ENCODE assay signal across 1 cellular context in the genomic region with DNA sequence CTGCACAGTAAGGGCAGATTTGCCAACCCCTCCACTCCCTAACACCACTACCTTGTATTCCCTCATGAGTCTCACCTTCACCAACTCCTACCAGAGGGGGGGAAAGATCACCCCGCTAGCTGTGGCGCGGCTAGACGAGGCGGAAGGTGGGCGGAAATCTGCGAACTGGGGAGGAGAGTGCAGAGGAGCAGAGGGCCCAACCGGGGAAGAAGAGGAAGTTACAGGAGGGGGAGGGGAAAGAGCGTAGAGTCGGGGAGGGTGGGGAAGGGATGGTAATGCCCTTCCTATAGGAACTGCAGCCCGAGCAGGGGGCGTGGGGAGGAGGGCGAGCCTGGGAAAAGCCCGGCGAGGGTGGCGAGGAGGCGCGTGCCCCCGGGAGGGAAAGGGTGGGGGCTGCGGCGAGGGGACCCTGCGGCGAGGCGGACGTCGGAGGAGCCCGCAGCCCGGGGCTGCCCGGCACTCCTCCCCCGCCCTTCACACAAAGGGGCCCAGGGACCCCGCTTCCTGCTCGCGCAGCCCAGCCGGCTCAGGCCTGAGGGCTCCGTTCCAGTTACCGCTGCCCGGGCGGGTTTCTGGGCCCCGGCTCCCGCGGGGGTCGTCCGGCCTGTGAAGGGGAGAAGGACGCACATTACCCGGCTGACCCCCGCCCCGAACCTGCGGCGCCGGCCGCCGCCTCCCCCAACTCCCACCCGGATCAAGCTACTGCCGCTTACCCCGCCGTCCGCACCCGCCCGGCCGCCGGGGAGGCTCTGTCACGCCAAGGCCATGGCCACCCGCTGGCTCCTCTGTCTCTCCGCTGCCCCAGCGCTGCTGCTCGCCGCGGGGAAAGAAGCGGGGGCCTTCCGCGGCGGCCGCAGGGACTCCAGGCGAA.
TF ChIP-seq lines count a peak whose summit lies in the region.

No MANE protein-coding gene starts in this region.

TF ChIP-seq in HEK293, 187 proteins besides CTCF, POLR2A, EP300 and RAD21 (continued from another document and continues in another):
- TF ChIP-seq ZNF366 (tag by site-specific recombination; conservative IDR thresholded peaks at IDR 0.05), result peak; percentile 82
- 0 out of 2 replicates have a peak, but pooled peaks have one; percentile 4 for TF ChIP-seq ZNF16 (tag by site-specific recombination; IDR thresholded peaks at IDR 0.05; ENCODE audit: low read depth)
- no peak for TF ChIP-seq ZNF138 (tag by site-specific recombination; IDR thresholded peaks at IDR 0.05; ENCODE audit: borderline replicate concordance)
- TF ChIP-seq ZNF843 (tag by site-specific recombination; IDR thresholded peaks at IDR 0.05), result 0 out of 2 replicates have a peak, but pooled peaks have one; percentile 27
- TF ChIP-seq, protein P1, sequence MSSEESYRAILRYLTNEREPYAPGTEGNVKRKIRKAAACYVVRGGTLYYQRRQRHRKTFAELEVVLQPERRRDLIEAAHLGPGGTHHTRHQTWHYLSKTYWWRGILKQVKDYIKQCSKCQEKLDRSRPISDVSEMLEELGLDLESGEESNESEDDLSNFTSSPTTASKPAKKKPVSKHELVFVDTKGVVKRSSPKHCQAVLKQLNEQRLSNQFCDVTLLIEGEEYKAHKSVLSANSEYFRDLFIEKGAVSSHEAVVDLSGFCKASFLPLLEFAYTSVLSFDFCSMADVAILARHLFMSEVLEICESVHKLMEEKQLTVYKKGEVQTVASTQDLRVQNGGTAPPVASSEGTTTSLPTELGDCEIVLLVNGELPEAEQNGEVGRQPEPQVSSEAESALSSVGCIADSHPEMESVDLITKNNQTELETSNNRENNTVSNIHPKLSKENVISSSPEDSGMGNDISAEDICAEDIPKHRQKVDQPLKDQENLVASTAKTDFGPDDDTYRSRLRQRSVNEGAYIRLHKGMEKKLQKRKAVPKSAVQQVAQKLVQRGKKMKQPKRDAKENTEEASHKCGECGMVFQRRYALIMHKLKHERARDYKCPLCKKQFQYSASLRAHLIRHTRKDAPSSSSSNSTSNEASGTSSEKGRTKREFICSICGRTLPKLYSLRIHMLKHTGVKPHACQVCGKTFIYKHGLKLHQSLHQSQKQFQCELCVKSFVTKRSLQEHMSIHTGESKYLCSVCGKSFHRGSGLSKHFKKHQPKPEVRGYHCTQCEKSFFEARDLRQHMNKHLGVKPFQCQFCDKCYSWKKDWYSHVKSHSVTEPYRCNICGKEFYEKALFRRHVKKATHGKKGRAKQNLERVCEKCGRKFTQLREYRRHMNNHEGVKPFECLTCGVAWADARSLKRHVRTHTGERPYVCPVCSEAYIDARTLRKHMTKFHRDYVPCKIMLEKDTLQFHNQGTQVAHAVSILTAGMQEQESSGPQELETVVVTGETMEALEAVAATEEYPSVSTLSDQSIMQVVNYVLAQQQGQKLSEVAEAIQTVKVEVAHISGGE (tag by site-specific recombination; conservative IDR thresholded peaks at IDR 0.05; ENCODE audit: low read depth), result peak; percentile 90
- no peak for TF ChIP-seq ZNF169 (tag by site-specific recombination; IDR thresholded peaks at IDR 0.05)
- no peak for TF ChIP-seq ZNF624 (tag by site-specific recombination; IDR thresholded peaks at IDR 0.05)
- TF ChIP-seq TRIM28 (IDR thresholded peaks at IDR 0.05; ENCODE audit: borderline replicate concordance, low read length), result no peak
- no peak for TF ChIP-seq ZNF423 (tag by site-specific recombination; IDR thresholded peaks at IDR 0.05)
- no peak for TF ChIP-seq ZNF175 (tag by site-specific recombination; IDR thresholded peaks at IDR 0.05)
- no peak for TF ChIP-seq ZNF548 (tag by site-specific recombination; IDR thresholded peaks at IDR 0.05)
- no peak for TF ChIP-seq ZNF248 (tag by site-specific recombination; IDR thresholded peaks at IDR 0.05)
- TF ChIP-seq, protein P2, sequence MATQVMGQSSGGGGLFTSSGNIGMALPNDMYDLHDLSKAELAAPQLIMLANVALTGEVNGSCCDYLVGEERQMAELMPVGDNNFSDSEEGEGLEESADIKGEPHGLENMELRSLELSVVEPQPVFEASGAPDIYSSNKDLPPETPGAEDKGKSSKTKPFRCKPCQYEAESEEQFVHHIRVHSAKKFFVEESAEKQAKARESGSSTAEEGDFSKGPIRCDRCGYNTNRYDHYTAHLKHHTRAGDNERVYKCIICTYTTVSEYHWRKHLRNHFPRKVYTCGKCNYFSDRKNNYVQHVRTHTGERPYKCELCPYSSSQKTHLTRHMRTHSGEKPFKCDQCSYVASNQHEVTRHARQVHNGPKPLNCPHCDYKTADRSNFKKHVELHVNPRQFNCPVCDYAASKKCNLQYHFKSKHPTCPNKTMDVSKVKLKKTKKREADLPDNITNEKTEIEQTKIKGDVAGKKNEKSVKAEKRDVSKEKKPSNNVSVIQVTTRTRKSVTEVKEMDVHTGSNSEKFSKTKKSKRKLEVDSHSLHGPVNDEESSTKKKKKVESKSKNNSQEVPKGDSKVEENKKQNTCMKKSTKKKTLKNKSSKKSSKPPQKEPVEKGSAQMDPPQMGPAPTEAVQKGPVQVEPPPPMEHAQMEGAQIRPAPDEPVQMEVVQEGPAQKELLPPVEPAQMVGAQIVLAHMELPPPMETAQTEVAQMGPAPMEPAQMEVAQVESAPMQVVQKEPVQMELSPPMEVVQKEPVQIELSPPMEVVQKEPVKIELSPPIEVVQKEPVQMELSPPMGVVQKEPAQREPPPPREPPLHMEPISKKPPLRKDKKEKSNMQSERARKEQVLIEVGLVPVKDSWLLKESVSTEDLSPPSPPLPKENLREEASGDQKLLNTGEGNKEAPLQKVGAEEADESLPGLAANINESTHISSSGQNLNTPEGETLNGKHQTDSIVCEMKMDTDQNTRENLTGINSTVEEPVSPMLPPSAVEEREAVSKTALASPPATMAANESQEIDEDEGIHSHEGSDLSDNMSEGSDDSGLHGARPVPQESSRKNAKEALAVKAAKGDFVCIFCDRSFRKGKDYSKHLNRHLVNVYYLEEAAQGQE (tag by site-specific recombination; IDR thresholded peaks at IDR 0.05), result no peak; the same call in 1 of the 2 replicates
- TF ChIP-seq, protein P3, sequence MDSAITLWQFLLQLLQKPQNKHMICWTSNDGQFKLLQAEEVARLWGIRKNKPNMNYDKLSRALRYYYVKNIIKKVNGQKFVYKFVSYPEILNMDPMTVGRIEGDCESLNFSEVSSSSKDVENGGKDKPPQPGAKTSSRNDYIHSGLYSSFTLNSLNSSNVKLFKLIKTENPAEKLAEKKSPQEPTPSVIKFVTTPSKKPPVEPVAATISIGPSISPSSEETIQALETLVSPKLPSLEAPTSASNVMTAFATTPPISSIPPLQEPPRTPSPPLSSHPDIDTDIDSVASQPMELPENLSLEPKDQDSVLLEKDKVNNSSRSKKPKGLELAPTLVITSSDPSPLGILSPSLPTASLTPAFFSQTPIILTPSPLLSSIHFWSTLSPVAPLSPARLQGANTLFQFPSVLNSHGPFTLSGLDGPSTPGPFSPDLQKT (IDR thresholded peaks at IDR 0.05; ENCODE audit: borderline replicate concordance, low read depth, low read length), result no peak
- no peak for TF ChIP-seq HOXC10 (CRISPR knock-in tag; IDR thresholded peaks at IDR 0.05)
- no peak for TF ChIP-seq ZNF10 (tag by site-specific recombination; IDR thresholded peaks at IDR 0.05)
- 0 out of 2 replicates have a peak, but pooled peaks have one; percentile 23 for TF ChIP-seq ZNF391 (tag by site-specific recombination; IDR thresholded peaks at IDR 0.05; ENCODE audit: borderline replicate concordance, low read depth)
- TF ChIP-seq, protein P4, sequence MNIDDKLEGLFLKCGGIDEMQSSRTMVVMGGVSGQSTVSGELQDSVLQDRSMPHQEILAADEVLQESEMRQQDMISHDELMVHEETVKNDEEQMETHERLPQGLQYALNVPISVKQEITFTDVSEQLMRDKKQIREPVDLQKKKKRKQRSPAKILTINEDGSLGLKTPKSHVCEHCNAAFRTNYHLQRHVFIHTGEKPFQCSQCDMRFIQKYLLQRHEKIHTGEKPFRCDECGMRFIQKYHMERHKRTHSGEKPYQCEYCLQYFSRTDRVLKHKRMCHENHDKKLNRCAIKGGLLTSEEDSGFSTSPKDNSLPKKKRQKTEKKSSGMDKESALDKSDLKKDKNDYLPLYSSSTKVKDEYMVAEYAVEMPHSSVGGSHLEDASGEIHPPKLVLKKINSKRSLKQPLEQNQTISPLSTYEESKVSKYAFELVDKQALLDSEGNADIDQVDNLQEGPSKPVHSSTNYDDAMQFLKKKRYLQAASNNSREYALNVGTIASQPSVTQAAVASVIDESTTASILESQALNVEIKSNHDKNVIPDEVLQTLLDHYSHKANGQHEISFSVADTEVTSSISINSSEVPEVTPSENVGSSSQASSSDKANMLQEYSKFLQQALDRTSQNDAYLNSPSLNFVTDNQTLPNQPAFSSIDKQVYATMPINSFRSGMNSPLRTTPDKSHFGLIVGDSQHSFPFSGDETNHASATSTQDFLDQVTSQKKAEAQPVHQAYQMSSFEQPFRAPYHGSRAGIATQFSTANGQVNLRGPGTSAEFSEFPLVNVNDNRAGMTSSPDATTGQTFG (tag by site-specific recombination; IDR thresholded peaks at IDR 0.05; ENCODE audit: borderline replicate concordance), result no peak
- no peak for TF ChIP-seq ZNF416 (tag by site-specific recombination; IDR thresholded peaks at IDR 0.05)
- no peak for TF ChIP-seq ZNF660 (tag by site-specific recombination; IDR thresholded peaks at IDR 0.05)
- no peak for TF ChIP-seq ZNF19 (tag by site-specific recombination; IDR thresholded peaks at IDR 0.05; ENCODE audit: low read depth)
- no peak for TF ChIP-seq ZNF561 (tag by site-specific recombination; IDR thresholded peaks at IDR 0.05; ENCODE audit: borderline replicate concordance)
- no peak for TF ChIP-seq ZNF211 (tag by site-specific recombination; IDR thresholded peaks at IDR 0.05; ENCODE audit: low read depth)
- TF ChIP-seq ZEB2 (tag by site-specific recombination; IDR thresholded peaks at IDR 0.05), result peak; percentile 77
- no peak for TF ChIP-seq ZBTB1 (tag by site-specific recombination; IDR thresholded peaks at IDR 0.05)
- TF ChIP-seq, protein P5, sequence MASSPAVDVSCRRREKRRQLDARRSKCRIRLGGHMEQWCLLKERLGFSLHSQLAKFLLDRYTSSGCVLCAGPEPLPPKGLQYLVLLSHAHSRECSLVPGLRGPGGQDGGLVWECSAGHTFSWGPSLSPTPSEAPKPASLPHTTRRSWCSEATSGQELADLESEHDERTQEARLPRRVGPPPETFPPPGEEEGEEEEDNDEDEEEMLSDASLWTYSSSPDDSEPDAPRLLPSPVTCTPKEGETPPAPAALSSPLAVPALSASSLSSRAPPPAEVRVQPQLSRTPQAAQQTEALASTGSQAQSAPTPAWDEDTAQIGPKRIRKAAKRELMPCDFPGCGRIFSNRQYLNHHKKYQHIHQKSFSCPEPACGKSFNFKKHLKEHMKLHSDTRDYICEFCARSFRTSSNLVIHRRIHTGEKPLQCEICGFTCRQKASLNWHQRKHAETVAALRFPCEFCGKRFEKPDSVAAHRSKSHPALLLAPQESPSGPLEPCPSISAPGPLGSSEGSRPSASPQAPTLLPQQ (tag by site-specific recombination; IDR thresholded peaks at IDR 0.05), result peak; percentile 74
- TF ChIP-seq ZBTB48 (tag by site-specific recombination; IDR thresholded peaks at IDR 0.05), result peak; percentile 69
- no peak for TF ChIP-seq SCRT1 (tag by site-specific recombination; IDR thresholded peaks at IDR 0.05; ENCODE audit: borderline replicate concordance)
- TF ChIP-seq GLIS1 (tag by site-specific recombination; IDR thresholded peaks at IDR 0.05), result peak; percentile 49
- no peak for TF ChIP-seq ZNF133 (tag by site-specific recombination; IDR thresholded peaks at IDR 0.05)
- TF ChIP-seq KLF9 (tag by site-specific recombination; IDR thresholded peaks at IDR 0.05; ENCODE audit: low read depth), result peak; percentile 22; the same call in 1 of the 2 replicates
- no peak for TF ChIP-seq ZNF792 (tag by site-specific recombination; IDR thresholded peaks at IDR 0.05)
- TF ChIP-seq, protein P6, sequence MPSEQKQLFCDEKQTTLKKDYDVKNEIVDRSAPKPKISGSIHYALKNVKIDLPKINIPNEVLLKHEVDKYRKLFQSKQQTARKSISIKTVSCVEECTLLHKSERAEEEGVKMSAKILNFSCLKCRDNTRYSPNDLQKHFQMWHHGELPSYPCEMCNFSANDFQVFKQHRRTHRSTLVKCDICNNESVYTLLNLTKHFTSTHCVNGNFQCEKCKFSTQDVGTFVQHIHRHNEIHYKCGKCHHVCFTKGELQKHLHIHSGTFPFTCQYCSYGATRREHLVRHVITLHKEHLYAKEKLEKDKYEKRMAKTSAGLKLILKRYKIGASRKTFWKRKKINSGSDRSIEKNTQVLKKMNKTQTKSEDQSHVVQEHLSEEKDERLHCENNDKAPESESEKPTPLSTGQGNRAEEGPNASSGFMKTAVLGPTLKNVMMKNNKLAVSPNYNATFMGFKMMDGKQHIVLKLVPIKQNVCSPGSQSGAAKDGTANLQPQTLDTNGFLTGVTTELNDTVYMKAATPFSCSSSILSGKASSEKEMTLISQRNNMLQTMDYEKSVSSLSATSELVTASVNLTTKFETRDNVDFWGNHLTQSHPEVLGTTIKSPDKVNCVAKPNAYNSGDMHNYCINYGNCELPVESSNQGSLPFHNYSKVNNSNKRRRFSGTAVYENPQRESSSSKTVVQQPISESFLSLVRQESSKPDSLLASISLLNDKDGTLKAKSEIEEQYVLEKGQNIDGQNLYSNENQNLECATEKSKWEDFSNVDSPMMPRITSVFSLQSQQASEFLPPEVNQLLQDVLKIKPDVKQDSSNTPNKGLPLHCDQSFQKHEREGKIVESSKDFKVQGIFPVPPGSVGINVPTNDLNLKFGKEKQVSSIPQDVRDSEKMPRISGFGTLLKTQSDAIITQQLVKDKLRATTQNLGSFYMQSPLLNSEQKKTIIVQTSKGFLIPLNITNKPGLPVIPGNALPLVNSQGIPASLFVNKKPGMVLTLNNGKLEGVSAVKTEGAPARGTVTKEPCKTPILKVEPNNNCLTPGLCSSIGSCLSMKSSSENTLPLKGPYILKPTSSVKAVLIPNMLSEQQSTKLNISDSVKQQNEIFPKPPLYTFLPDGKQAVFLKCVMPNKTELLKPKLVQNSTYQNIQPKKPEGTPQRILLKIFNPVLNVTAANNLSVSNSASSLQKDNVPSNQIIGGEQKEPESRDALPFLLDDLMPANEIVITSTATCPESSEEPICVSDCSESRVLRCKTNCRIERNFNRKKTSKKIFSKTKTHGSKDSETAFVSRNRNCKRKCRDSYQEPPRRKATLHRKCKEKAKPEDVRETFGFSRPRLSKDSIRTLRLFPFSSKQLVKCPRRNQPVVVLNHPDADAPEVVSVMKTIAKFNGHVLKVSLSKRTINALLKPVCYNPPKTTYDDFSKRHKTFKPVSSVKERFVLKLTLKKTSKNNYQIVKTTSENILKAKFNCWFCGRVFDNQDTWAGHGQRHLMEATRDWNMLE (tag by site-specific recombination; conservative IDR thresholded peaks at IDR 0.05; ENCODE audit: low read depth), result no peak
- TF ChIP-seq, protein P7, sequence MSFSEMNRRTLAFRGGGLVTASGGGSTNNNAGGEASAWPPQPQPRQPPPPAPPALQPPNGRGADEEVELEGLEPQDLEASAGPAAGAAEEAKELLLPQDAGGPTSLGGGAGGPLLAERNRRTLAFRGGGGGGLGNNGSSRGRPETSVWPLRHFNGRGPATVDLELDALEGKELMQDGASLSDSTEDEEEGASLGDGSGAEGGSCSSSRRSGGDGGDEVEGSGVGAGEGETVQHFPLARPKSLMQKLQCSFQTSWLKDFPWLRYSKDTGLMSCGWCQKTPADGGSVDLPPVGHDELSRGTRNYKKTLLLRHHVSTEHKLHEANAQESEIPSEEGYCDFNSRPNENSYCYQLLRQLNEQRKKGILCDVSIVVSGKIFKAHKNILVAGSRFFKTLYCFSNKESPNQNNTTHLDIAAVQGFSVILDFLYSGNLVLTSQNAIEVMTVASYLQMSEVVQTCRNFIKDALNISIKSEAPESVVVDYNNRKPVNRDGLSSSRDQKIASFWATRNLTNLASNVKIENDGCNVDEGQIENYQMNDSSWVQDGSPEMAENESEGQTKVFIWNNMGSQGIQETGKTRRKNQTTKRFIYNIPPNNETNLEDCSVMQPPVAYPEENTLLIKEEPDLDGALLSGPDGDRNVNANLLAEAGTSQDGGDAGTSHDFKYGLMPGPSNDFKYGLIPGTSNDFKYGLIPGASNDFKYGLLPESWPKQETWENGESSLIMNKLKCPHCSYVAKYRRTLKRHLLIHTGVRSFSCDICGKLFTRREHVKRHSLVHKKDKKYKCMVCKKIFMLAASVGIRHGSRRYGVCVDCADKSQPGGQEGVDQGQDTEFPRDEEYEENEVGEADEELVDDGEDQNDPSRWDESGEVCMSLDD (tag by site-specific recombination; IDR thresholded peaks at IDR 0.05), result peak; percentile 73; the same call in 1 of the 2 replicates
